Comparison of ENCODE assay signal across 8 cellular contexts in genomic region chr11:43358308-43358669, GRCh38. TPM values are rescaled to one million over a fixed set of nuclear protein-coding genes. Genes with fewer than 3 reads are reported as not detected.
A peak's percentile ranks its signal among the peaks of the same experiment; 100 is the strongest.
DNase-seq lines count a peak whose midpoint lies in the region; ATAC-seq and TF ChIP-seq lines count a peak whose summit lies in the region.

No MANE protein-coding gene starts in this region.

- DNase-seq in NCI-H345 treated with DMSO at 0.1 percent for 48 hours (lab: John Stamatoyannopoulos, UW; ENCODE audit: unreplicated experiment) (peak; percentile 35), NCI-H345 (lab: John Stamatoyannopoulos, UW) (no peak), WERI-Rb-1 (no peak), left ventricle myocardium superior (no peak), spleen (no peak), CD1c-positive myeloid dendritic cell (ENCODE audit: extremely low spot score) (no peak), NCI-H748 treated with DMSO at 0.1 percent for 48 hours (lab: John Stamatoyannopoulos, UW) (no peak), GM13977 (ENCODE audit: low spot score) (no peak)

- intact Hi-C loops in left ventricle myocardium superior (cut with micrococcal nuclease): no loop called here
- intact Hi-C loops in spleen (cut with DNase I; ENCODE audit: low total_unique reads): no loop called here

- TF ChIP-seq CTCF in WERI-Rb-1 (IDR thresholded peaks at IDR 0.05; ENCODE audit: low read depth, low read length): no peak
- TF ChIP-seq CTCF in spleen (IDR thresholded peaks at IDR 0.05 in 8 of 11, conservative IDR thresholded peaks at IDR 0.05 in 3 of 11): no peak
- no peak for TF ChIP-seq CTCF in GM13977 (IDR thresholded peaks at IDR 0.05; ENCODE audit: extremely low read depth, insufficient read depth, missing control alignments)

- H3K27me3 ChIP-seq in WERI-Rb-1 (ENCODE audit: insufficient read depth, low read depth, severe bottlenecking) (no peaks in the 10 kb centered on the region), spleen (replicated peaks in 1 of 7) (no peaks in the 10 kb centered on the region)

- H3K4me1 ChIP-seq in spleen: peaks cover 22 to 51% (median 34%) of the 10 kb centered on the region in 6 donors

- peak overlapping the region; percentile 99 for H3K27ac ChIP-seq in WERI-Rb-1
- H3K27ac ChIP-seq in spleen: peak overlapping the region; percentile 88 to 97 (median 92)

- in situ Hi-C loops in GM13977 (cut with MboI; ENCODE audit: low pct_unique_long_range_greater_than_20kb, low sequenced_read_pairs, unreplicated experiment): no loop called here

- H3K4me3 ChIP-seq in WERI-Rb-1 (ENCODE audit: low read depth, low read length) (peak overlapping the region; percentile 81), spleen (peak overlapping the region; percentile 82 to 97 (median 96))

- H3K9me3 ChIP-seq in WERI-Rb-1 (ENCODE audit: severe bottlenecking) (no peaks in the 10 kb centered on the region), spleen (no peaks in the 10 kb centered on the region)

- WGBS in spleen, 5 donors: 7 to 13% (median 7%) methylated on average over 7 of the region's 7 CpGs

- H3K36me3 ChIP-seq in WERI-Rb-1 (peaks cover 5% of the 10 kb centered on the region; the same call in 1 of the 2 replicates), spleen (peaks cover 0 to 9% (median 0%) of the 10 kb centered on the region in 6 donors)

- peak; percentile 33 for ATAC-seq in left ventricle myocardium superior

- no peak for TF ChIP-seq POLR2A in spleen (IDR thresholded peaks at IDR 0.05)

RNA-seq across cellular contexts. Expression of gene TTC17, which starts 0.4 kb away (rescaled TPM):
- total RNA-seq in left ventricle myocardium superior (29.7 TPM), spleen (100 to 1,000 TPM in 6 of 7 donors, 10 to 100 TPM in 1; 87.8 to 208 (median 117) TPM)
- polyA plus RNA-seq in spleen: 10 to 100 TPM; 31.1 to 47.3 (median 31.7) TPM

RNA-seq across cellular contexts. Expression of gene API5, which starts 46.5 kb away (rescaled TPM):
- total RNA-seq in left ventricle myocardium superior (41.0 TPM), spleen (100 to 1,000 TPM in 2 of 7 donors, 10 to 100 TPM in 5; 72.9 to 110 (median 85.5) TPM)
- 10 to 100 TPM; 28.2 to 42.2 (median 35.0) TPM for polyA plus RNA-seq in spleen
